In the genomic region with DNA sequence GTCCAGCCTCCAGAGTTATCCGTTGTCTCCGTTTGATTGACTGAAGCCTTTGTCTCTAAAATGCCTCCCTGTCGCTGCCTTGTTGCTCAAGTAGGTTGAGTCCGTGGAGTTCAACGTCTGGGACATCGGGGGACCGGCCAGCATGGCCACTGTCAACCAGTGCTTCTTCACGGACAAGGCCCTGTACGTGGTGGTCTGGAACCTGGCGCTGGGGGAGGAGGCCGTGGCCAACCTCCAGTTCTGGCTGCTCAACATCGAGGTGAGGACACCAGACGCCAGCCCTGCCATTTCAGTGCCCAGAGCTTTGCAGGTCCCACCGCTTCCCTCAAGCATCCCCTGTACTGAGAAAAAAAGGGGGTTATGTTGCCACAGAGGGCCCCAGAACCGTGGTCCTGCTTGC, we compare ENCODE assay signal across 15 cellular contexts.
DNase-seq lines count a peak whose midpoint lies in the region; ATAC-seq and TF ChIP-seq lines count a peak whose summit lies in the region.
"Had no signal": no experiment of that assay in that cellular context is flagged by ENCODE, and none has a peak within 500 bp of the region (broad histone marks: within the 10 kb centered on the region; RNA-seq: fewer than 3 reads in every experiment).

No MANE protein-coding gene starts in this region.

- H3K27me3 ChIP-seq in RWPE2 (ENCODE audit: insufficient read depth, poor library complexity, severe bottlenecking) (no peaks in the 10 kb centered on the region), esophagus muscularis mucosa (no peaks in the 10 kb centered on the region), stomach (no peaks in the 10 kb centered on the region)
- H3K27me3 ChIP-seq: BLaER1, neutrophil had no signal

- H3K9me3 Mint-ChIP-seq in activated T-helper 17 cell treated with anti-CD3 and anti-CD28 coated beads, Interleukin-2, amount 50 U/mL, for 72 hours: no peaks in the 10 kb centered on the region

- DNase-seq in RWPE2 (ENCODE audit: low spot score) (peak; percentile 67), esophagus muscularis mucosa (ENCODE audit: extremely low spot score) (peak; percentile 66), mucosa of gallbladder (ENCODE audit: low spot score) (peak; percentile 5), stomach (peak; percentile 11)
- DNase-seq in stimulated activated CD4-positive, alpha-beta T cell treated with anti-CD3 and anti-CD28 coated beads, Interleukin-2, amount 100 ng/mL, for 48 hours: no peak
- DNase-seq: DND-41, NCI-H1930, NCI-H524 treated with DMSO at 0.1 percent for 48 hours, PC-9 had no signal

- H3K4me1 ChIP-seq in RWPE2 (ENCODE audit: insufficient read depth, poor library complexity, severe bottlenecking) (no peaks in the 10 kb centered on the region), esophagus muscularis mucosa (peaks cover 5 to 11% (median 8%) of the 10 kb centered on the region in 4 donors), stomach (peaks cover 0 to 6% (median 3%) of the 10 kb centered on the region in 4 donors)
- H3K4me1 ChIP-seq: BLaER1 had no signal

- H3K27ac ChIP-seq in RWPE2 (ENCODE audit: poor library complexity, severe bottlenecking) (no peak overlapping the region), esophagus muscularis mucosa (replicated peaks in 1 of 4) (peak overlapping the region; percentile 62 to 75 (median 66)), stomach (peak overlapping the region; percentile 60 to 79 (median 68))
- H3K27ac ChIP-seq: BLaER1, epithelial cell of prostate, PC-9 had no signal

- H3K4me3 ChIP-seq in RWPE2 (ENCODE audit: severe bottlenecking): no peak overlapping the region
- no peak overlapping the region for H3K4me3 ChIP-seq in esophagus muscularis mucosa
- H3K4me3 ChIP-seq in stomach: no peak overlapping the region
- H3K4me3 ChIP-seq: BLaER1, PC-9 had no signal

- no peaks in the 10 kb centered on the region for H3K27me3 Mint-ChIP-seq in activated T-helper 17 cell treated with anti-CD3 and anti-CD28 coated beads, Interleukin-2, amount 50 U/mL, for 72 hours

- no peak overlapping the region for H3K4me3 Mint-ChIP-seq in activated T-helper 17 cell treated with anti-CD3 and anti-CD28 coated beads, Interleukin-2, amount 50 U/mL, for 72 hours

- TF ChIP-seq CTCF in RWPE2 (IDR thresholded peaks at IDR 0.05; ENCODE audit: poor library complexity, severe bottlenecking): no peak
- TF ChIP-seq CTCF in esophagus muscularis mucosa (IDR thresholded peaks at IDR 0.05): no peak
- TF ChIP-seq CTCF in stomach (IDR thresholded peaks at IDR 0.05): no peak

- H3K36me3 Mint-ChIP-seq in activated T-helper 17 cell treated with anti-CD3 and anti-CD28 coated beads, Interleukin-2, amount 50 U/mL, for 72 hours (ENCODE audit: low read depth): no peaks in the 10 kb centered on the region

- 91% methylated on average over 15 of the region's 15 CpGs for WGBS in esophagus muscularis mucosa
- WGBS in stomach, 5 donors: 86 to 89% (median 89%) methylated on average over 15 of the region's 15 CpGs

- H3K4me1 Mint-ChIP-seq in activated T-helper 17 cell treated with anti-CD3 and anti-CD28 coated beads, Interleukin-2, amount 50 U/mL, for 72 hours: no peaks in the 10 kb centered on the region

- intact Hi-C loops in esophagus muscularis mucosa (cut with DNase I): no loop called here
- intact Hi-C loops in stomach (cut with DNase I; ENCODE audit: low total_unique reads): no loop called here

- ATAC-seq in RWPE2 (ENCODE audit: low read depth): no peak
- no peak for ATAC-seq in GM19397 (IDR thresholded peaks at IDR 0.05; ENCODE audit: unreplicated experiment)
- ATAC-seq in GM21447 (IDR thresholded peaks at IDR 0.05; ENCODE audit: unreplicated experiment): no peak
- ATAC-seq in activated T-helper 17 cell treated with anti-CD3 and anti-CD28 coated beads, Interleukin-2, amount 50 U/mL, for 72 hours (replicated peaks): no peak

- TF ChIP-seq EP300 in esophagus muscularis mucosa (IDR thresholded peaks at IDR 0.05) (no peak), stomach (IDR thresholded peaks at IDR 0.05) (no peak)

- 0 out of 2 replicates have a peak, but pooled peaks cover 6% of the 10 kb centered on the region for H3K36me3 ChIP-seq in RWPE2 (ENCODE audit: low read depth)
- peaks cover 0 to 40% (median 22%) of the 10 kb centered on the region in 4 donors for H3K36me3 ChIP-seq in esophagus muscularis mucosa
- peaks cover 0 to 71% (median 64%) of the 10 kb centered on the region in 4 donors for H3K36me3 ChIP-seq in stomach
- H3K36me3 ChIP-seq: BLaER1 had no signal

- TF ChIP-seq POLR2A in esophagus muscularis mucosa (IDR thresholded peaks at IDR 0.05; ENCODE audit: low read depth): no peak
- TF ChIP-seq POLR2A in stomach (IDR thresholded peaks at IDR 0.05): no peak

- H3K27ac Mint-ChIP-seq in activated T-helper 17 cell treated with anti-CD3 and anti-CD28 coated beads, Interleukin-2, amount 50 U/mL, for 72 hours: no peak overlapping the region

- H3K9me3 ChIP-seq in RWPE2 (ENCODE audit: severe bottlenecking) (no peaks in the 10 kb centered on the region), esophagus muscularis mucosa (no peaks in the 10 kb centered on the region), stomach (no peaks in the 10 kb centered on the region)
- H3K9me3 ChIP-seq: BLaER1, neutrophil had no signal

Comparison
In these comparisons a context has a peak if more than half of its experiments do, and no peak if none do; other contexts are left out.
1. DNase-seq: peak in RWPE2 (single experiment), esophagus muscularis mucosa (single experiment), mucosa of gallbladder (single experiment) and stomach (single experiment); none in stimulated activated CD4-positive, alpha-beta T cell treated with anti-CD3 and anti-CD28 coated beads, Interleukin-2, amount 100 ng/mL, for 48 hours (0 of 2).